ENCODE assay signal across 21 cellular contexts in genomic region chr1:5779608-5780323, GRCh38.
DNase-seq lines count a peak whose midpoint lies in the region; ATAC-seq and TF ChIP-seq lines count a peak whose summit lies in the region.
"Had no signal": no experiment of that assay in that cellular context is flagged by ENCODE, and none has a peak within 500 bp of the region (broad histone marks: within the 10 kb centered on the region; RNA-seq: fewer than 3 reads in every experiment).

No MANE protein-coding gene starts in this region.

- WGBS in trophoblast cell (ENCODE audit: extremely low coverage, insufficient coverage, insufficient read length), result no CpG with 5 or more reads among the region's 24 CpGs
- WGBS in heart right ventricle, 2 donors, result 83 to 86% methylated on average over 24 of the region's 24 CpGs

- H4K12ac ChIP-seq in trophoblast cell (ENCODE audit: low read depth, low read length), result no peak overlapping the region

- no peak overlapping the region for H2BK12ac ChIP-seq in trophoblast cell (ENCODE audit: low read length)

- H3K4me2 ChIP-seq in trophoblast cell (ENCODE audit: low read length), result no peak overlapping the region
- H3K4me2 ChIP-seq: A549, BLaER1 had no signal

- H3K18ac ChIP-seq in trophoblast cell (ENCODE audit: low read length), result no peak overlapping the region

- H4K91ac ChIP-seq in trophoblast cell (ENCODE audit: low read depth, low read length), result peak overlapping the region; percentile 13

- DNase-seq in EL, result peak; percentile 4
- DNase-seq in RWPE1 (ENCODE audit: low spot score), result peak; percentile 26
- DNase-seq in epithelial cell of prostate (ENCODE audit: low read depth, low spot score), result peak; percentile 3
- peak; percentile 34 to 59 for DNase-seq in trophoblast cell
- no peak for DNase-seq in activated CD4-positive, CD25-positive, alpha-beta regulatory T cell treated with anti-CD3 and anti-CD28 coated beads, Interleukin-2, amount 50 U/mL, for 72 hours
- DNase-seq in heart right ventricle, result no peak
- DNase-seq: Calu3; CD8-positive, alpha-beta T cell; IMR-90; MG63; NCI-H1048; NCI-H1436; NCI-H2029; NCI-H526; PC-3 had no signal

- H2AK5ac ChIP-seq in trophoblast cell (ENCODE audit: low read length), result no peak overlapping the region

- CTCF ChIA-PET in RWPE1 (lab: Yijun Ruan, JAX), result interaction anchor here (0.7 to 0.8 kb wide), 2 partner anchors 34 to 1284 kb away, joined by 3 to 5 read pairs; no protein-coding TSS in a partner anchor

- ATAC-seq in HG03095 (IDR thresholded peaks at IDR 0.05; ENCODE audit: unreplicated experiment) (no peak), heart right ventricle (no peak)
- ATAC-seq: A549; CD8-positive, alpha-beta T cell; PC-3 had no signal

- no peaks in the 10 kb centered on the region for H3K79me1 ChIP-seq in trophoblast cell (ENCODE audit: low read length)

- H2BK5ac ChIP-seq in trophoblast cell (ENCODE audit: low read depth, low read length, poor library complexity), result no peak overlapping the region

- no peaks in the 10 kb centered on the region for H3K79me2 ChIP-seq in trophoblast cell (ENCODE audit: control insufficient read depth, insufficient read depth, low read length, poor library complexity)

- no peak overlapping the region for H3K27ac ChIP-seq in RWPE1
- H3K27ac ChIP-seq in epithelial cell of prostate, result no peak overlapping the region
- no peak overlapping the region for H3K27ac ChIP-seq in trophoblast cell (ENCODE audit: low read depth, low read length)
- no peak overlapping the region for H3K27ac ChIP-seq in heart right ventricle
- H3K27ac ChIP-seq: A549, BLaER1, HL-60, SJSA1 had no signal

- H3K9ac ChIP-seq in trophoblast cell (ENCODE audit: low read length), result no peak overlapping the region
- H3K9ac ChIP-seq: BLaER1 had no signal

- H3K14ac ChIP-seq in trophoblast cell (ENCODE audit: low read length), result no peak overlapping the region

- intact Hi-C loops in heart right ventricle (cut with DNase I), result no loop called here

- no peak overlapping the region for H3K23ac ChIP-seq in trophoblast cell (ENCODE audit: low read length)

- H3K4me1 ChIP-seq in trophoblast cell (ENCODE audit: control insufficient read depth in 1 of 2, insufficient read depth in 2 of 2, low read length in 2 of 2) (peaks cover 0 to 6% of the 10 kb centered on the region in 2 experiments), heart right ventricle (no peaks in the 10 kb centered on the region)
- H3K4me1 ChIP-seq: A549, HAP-1, SJSA1 had no signal

- no peaks in the 10 kb centered on the region for H3K27me3 ChIP-seq in trophoblast cell (ENCODE audit: insufficient read depth, low read length)
- H3K27me3 ChIP-seq in heart right ventricle, result peaks cover 0 to 19% (median 4%) of the 10 kb centered on the region in 7 donors
- H3K27me3 ChIP-seq: BLaER1, MG63, SJSA1 had no signal

- H3K4me3 ChIP-seq in trophoblast cell (ENCODE audit: low read depth, low read length) (no peak overlapping the region), heart right ventricle (no peak overlapping the region)
- H3K4me3 ChIP-seq: A549, BLaER1, HAP-1, MG63, SJSA1 had no signal

- TF ChIP-seq CTCF in RWPE1 (conservative IDR thresholded peaks at IDR 0.05; ENCODE audit: low read depth), result no peak
- no peak for TF ChIP-seq CTCF in heart right ventricle (IDR thresholded peaks at IDR 0.05)

- H4K8ac ChIP-seq in trophoblast cell (ENCODE audit: low read depth, low read length), result no peak overlapping the region

- POLR2A ChIA-PET in RWPE1 (lab: Yijun Ruan, JAX; ENCODE audit: low non-redundant PET), result no interaction called here

- H2BK120ac ChIP-seq in trophoblast cell (ENCODE audit: insufficient read depth, low read length, poor library complexity), result no peak overlapping the region

- no peaks in the 10 kb centered on the region for H3K9me3 ChIP-seq in trophoblast cell (ENCODE audit: insufficient read depth, low read depth, low read length)
- peaks cover 0 to 5% (median 0%) of the 10 kb centered on the region in 11 donors for H3K9me3 ChIP-seq in heart right ventricle
- H3K9me3 ChIP-seq: A549, HAP-1, MG63, SJSA1 had no signal

- H3K4ac ChIP-seq in trophoblast cell (ENCODE audit: low read depth, low read length), result no peak overlapping the region

- no peak overlapping the region for H2AFZ ChIP-seq in trophoblast cell (ENCODE audit: insufficient read depth, low read length, poor library complexity)

- H3K36me3 ChIP-seq in trophoblast cell (ENCODE audit: control insufficient read depth in 1 of 2, insufficient read depth in 2 of 2, low read length in 2 of 2), result no peaks in the 10 kb centered on the region
- no peaks in the 10 kb centered on the region for H3K36me3 ChIP-seq in heart right ventricle
- H3K36me3 ChIP-seq: BLaER1, HAP-1, MG63, SJSA1 had no signal

Comparison
In these comparisons a context has a peak if more than half of its experiments do, and no peak if none do; other contexts are left out.
1. DNase-seq: peak in EL (single experiment), RWPE1 (single experiment), epithelial cell of prostate (single experiment) and trophoblast cell (2 of 2); none in activated CD4-positive, CD25-positive, alpha-beta regulatory T cell treated with anti-CD3 and anti-CD28 coated beads, Interleukin-2, amount 50 U/mL, for 72 hours (single experiment) and heart right ventricle (0 of 2).